In the genomic region with DNA sequence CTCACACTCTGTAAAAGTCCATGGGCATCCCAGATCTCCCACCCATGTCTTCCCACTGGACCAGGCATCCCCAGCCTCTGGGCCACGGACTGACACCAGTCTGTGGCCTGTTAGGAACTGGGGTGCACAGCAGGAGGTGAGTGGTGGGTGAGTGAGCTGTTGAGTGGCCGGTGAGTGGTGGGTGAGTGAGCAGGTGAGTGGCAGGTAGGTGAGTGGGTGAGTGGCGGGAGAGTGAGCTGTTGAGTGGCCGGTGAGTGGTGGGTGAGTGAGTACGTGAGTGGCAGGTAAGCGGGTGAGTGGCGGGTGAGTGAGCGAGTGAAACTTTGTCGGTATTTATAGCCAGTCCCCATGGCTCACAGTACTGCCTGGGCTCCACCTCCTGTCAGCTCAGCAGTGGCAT, we compare ENCODE assay signal across 15 cellular contexts.
A peak's percentile ranks its signal among the peaks of the same experiment; 100 is the strongest.
DNase-seq lines count a peak whose midpoint lies in the region; ATAC-seq and TF ChIP-seq lines count a peak whose summit lies in the region.
"Had no signal": no experiment of that assay in that cellular context is flagged by ENCODE, and none has a peak within 500 bp of the region (broad histone marks: within the 10 kb centered on the region; RNA-seq: fewer than 3 reads in every experiment).

No MANE protein-coding gene starts in this region.

- H3K27ac Mint-ChIP-seq in endothelial cell (ENCODE audit: unreplicated experiment) (peak overlapping the region; percentile 57), neural progenitor cell (peak overlapping the region; percentile 57)

- H3K4me1 ChIP-seq in heart right ventricle (no peaks in the 10 kb centered on the region), neural progenitor cell (peaks cover 28% of the 10 kb centered on the region), colonic mucosa (no peaks in the 10 kb centered on the region)
- H3K4me1 ChIP-seq: BLaER1 had no signal

- H3K9ac ChIP-seq in neural progenitor cell (no peak overlapping the region), colonic mucosa (ENCODE audit: low read depth in 2 of 2, low read length in 2 of 2) (no peak overlapping the region)
- H3K9ac ChIP-seq: BLaER1, GM23248 had no signal

- intact Hi-C loops in left ventricle myocardium superior (cut with micrococcal nuclease) (no loop called here), heart right ventricle (cut with DNase I) (no loop called here), colonic mucosa (cut with DNase I) (no loop called here)

- TF ChIP-seq CTCF in heart right ventricle (IDR thresholded peaks at IDR 0.05) (no peak), endothelial cell (IDR thresholded peaks at IDR 0.05; ENCODE audit: unreplicated experiment) (no peak), neural progenitor cell (IDR thresholded peaks at IDR 0.05) (no peak), colonic mucosa (IDR thresholded peaks at IDR 0.05) (no peak)

- no peak overlapping the region for H2AFZ ChIP-seq in neural progenitor cell (replicated peaks)
- H2AFZ ChIP-seq: GM23248 had no signal

- H3K9me3 Mint-ChIP-seq in endothelial cell (ENCODE audit: unreplicated experiment) (peaks cover 50% of the 10 kb centered on the region), neural progenitor cell (peaks cover 39% of the 10 kb centered on the region)

- H4K20me1 ChIP-seq in neural progenitor cell (ENCODE audit: low read depth), result no peaks in the 10 kb centered on the region
- H4K20me1 ChIP-seq: BLaER1 had no signal

- no peaks in the 10 kb centered on the region for H3K36me3 ChIP-seq in heart right ventricle
- H3K36me3 ChIP-seq in neural progenitor cell, result no peaks in the 10 kb centered on the region
- H3K36me3 ChIP-seq in colonic mucosa, result no peaks in the 10 kb centered on the region
- H3K36me3 ChIP-seq: BLaER1 had no signal

- DNase-seq in left ventricle myocardium superior (peak; percentile 4), heart right ventricle (no peak), endothelial cell (ENCODE audit: low spot score) (no peak), neural progenitor cell (ENCODE audit: low spot score) (no peak), GF-D8 (lab: John Stamatoyannopoulos, UW) (no peak), colonic mucosa (no peak), HCEC 1CT (no peak), NCI-H82 (lab: John Stamatoyannopoulos, UW) (no peak)
- DNase-seq: Calu3, DMS 273 treated with DMSO at 0.1 percent for 48 hours, GM23248, IMR-90 had no signal

- no peaks in the 10 kb centered on the region for H3K4me1 Mint-ChIP-seq in endothelial cell (ENCODE audit: unreplicated experiment)
- peaks cover 31% of the 10 kb centered on the region for H3K4me1 Mint-ChIP-seq in neural progenitor cell

- H3K9me3 ChIP-seq in heart right ventricle (peaks cover 0 to 16% (median 0%) of the 10 kb centered on the region in 11 donors), neural progenitor cell (ENCODE audit: low read depth) (peaks cover 5% of the 10 kb centered on the region), colonic mucosa (no peaks in the 10 kb centered on the region)

- H3K79me2 ChIP-seq in neural progenitor cell (ENCODE audit: low read depth), result no peaks in the 10 kb centered on the region

- H3K27me3 ChIP-seq in heart right ventricle, result peaks cover 0 to 8% (median 0%) of the 10 kb centered on the region in 7 donors
- no peaks in the 10 kb centered on the region for H3K27me3 ChIP-seq in neural progenitor cell
- H3K27me3 ChIP-seq in colonic mucosa, result no peaks in the 10 kb centered on the region
- H3K27me3 ChIP-seq: BLaER1 had no signal

- no peak overlapping the region for H3K4me2 ChIP-seq in neural progenitor cell
- H3K4me2 ChIP-seq: BLaER1 had no signal

- H3K4me3 ChIP-seq in heart right ventricle (no peak overlapping the region), neural progenitor cell (no peak overlapping the region), colonic mucosa (no peak overlapping the region)
- H3K4me3 ChIP-seq: BLaER1, GM12878, GM23248 had no signal

- H3K27ac ChIP-seq in heart right ventricle, result no peak overlapping the region
- no peak overlapping the region for H3K27ac ChIP-seq in neural progenitor cell
- no peak overlapping the region for H3K27ac ChIP-seq in colonic mucosa
- H3K27ac ChIP-seq: 22Rv1, BLaER1, GM23248 had no signal

- peaks cover 5% of the 10 kb centered on the region for H3F3A ChIP-seq in neural progenitor cell (ENCODE audit: low read depth)

- H3K4me3 Mint-ChIP-seq in endothelial cell (ENCODE audit: unreplicated experiment) (no peak overlapping the region), neural progenitor cell (peak overlapping the region; percentile 64)

- ATAC-seq in left ventricle myocardium superior (no peak), heart right ventricle (no peak)
- ATAC-seq: GM12878 had no signal

- 94 to 97% methylated on average over 9 of the region's 9 CpGs for WGBS in heart right ventricle, 2 donors

- peaks cover 29% of the 10 kb centered on the region for H3K36me3 Mint-ChIP-seq in endothelial cell (ENCODE audit: low read depth, unreplicated experiment)
- peaks cover 14% of the 10 kb centered on the region for H3K36me3 Mint-ChIP-seq in neural progenitor cell

- peaks cover 5% of the 10 kb centered on the region for H3K27me3 Mint-ChIP-seq in endothelial cell (ENCODE audit: unreplicated experiment)
- H3K27me3 Mint-ChIP-seq in neural progenitor cell (ENCODE audit: insufficient read depth, low read depth), result peaks cover 11% of the 10 kb centered on the region
